27 cellular contexts compared by ENCODE assay signal in genomic region chr10:106857728-106858127, GRCh38.
"Had no signal": no experiment of that assay in that cellular context is flagged by ENCODE, and none has a peak within 500 bp of the region (broad histone marks: within the 10 kb centered on the region; RNA-seq: fewer than 3 reads in every experiment).

No MANE protein-coding gene starts in this region.

- H3K4me3 ChIP-seq: stomach, suprapubic skin, testis, thoracic aorta, thyroid gland, tibial artery, tibial nerve, transverse colon, upper lobe of left lung, upper lobe of right lung, uterus, vagina had no signal

- ATAC-seq: stimulated activated effector memory CD8-positive, alpha-beta T cell treated with anti-CD3 and anti-CD28 coated beads, Interleukin-12 subunit alpha, Interleukin-12 subunit beta, amount 100 ng/mL, for 72 hours; stimulated activated memory B cell treated with anti-CD40 and anti-IgM and Interleukin-4, amounts not matched to agents 10 μg/mL and 1 μg/mL and 100 μg/mL, for 72 hours; stimulated activated naive B cell treated with anti-CD40 and anti-IgM and Interleukin-4, amounts not matched to agents 10 μg/mL and 1 μg/mL and 100 μg/mL, for 72 hours; stimulated activated naive CD8-positive, alpha-beta T cell treated with anti-CD3 and anti-CD28 coated beads, Interleukin-15, amount 100 ng/mL, for 72 hours; stimulated activated naive CD8-positive, alpha-beta T cell treated with anti-CD3 and anti-CD28 coated beads, Interleukin-15, Interleukin-2, amounts not matched to agents 100 U/mL and 50 U/mL, for 24 hours; upper lobe of right lung had no signal

- H3K36me3 ChIP-seq: stomach, suprapubic skin, thoracic aorta, thyroid gland, tibial artery, tibial nerve, transverse colon, upper lobe of left lung, upper lobe of right lung, uterus, vagina had no signal

- H3K9me3 ChIP-seq: stomach, suprapubic skin, testis, thoracic aorta, thyroid gland, tibial artery, transverse colon, upper lobe of left lung, upper lobe of right lung, uterus, vagina had no signal

- H3K36me3 Mint-ChIP-seq: stimulated activated effector memory CD8-positive, alpha-beta T cell treated with anti-CD3 and anti-CD28 coated beads, Interleukin-12 subunit alpha, Interleukin-12 subunit beta, amount 100 ng/mL, for 72 hours; stimulated activated memory B cell treated with anti-CD40 and anti-IgM and Interleukin-4, amounts not matched to agents 10 μg/mL and 1 μg/mL and 100 μg/mL, for 72 hours; type B pancreatic cell had no signal

- H3K27ac Mint-ChIP-seq: stimulated activated effector memory CD8-positive, alpha-beta T cell treated with anti-CD3 and anti-CD28 coated beads, Interleukin-12 subunit alpha, Interleukin-12 subunit beta, amount 100 ng/mL, for 72 hours; stimulated activated memory B cell treated with anti-CD40 and anti-IgM and Interleukin-4, amounts not matched to agents 10 μg/mL and 1 μg/mL and 100 μg/mL, for 72 hours; stimulated activated naive B cell treated with anti-CD40 and anti-IgM and Interleukin-4, amounts not matched to agents 10 μg/mL and 1 μg/mL and 100 μg/mL, for 72 hours; stimulated activated naive CD8-positive, alpha-beta T cell treated with anti-CD3 and anti-CD28 coated beads, Interleukin-15, amount 100 ng/mL, for 72 hours; stimulated activated naive CD8-positive, alpha-beta T cell treated with anti-CD3 and anti-CD28 coated beads, Interleukin-15, Interleukin-2, amounts not matched to agents 100 ng/mL and 50 ng/mL, for 24 hours; type B pancreatic cell had no signal

- H3K27ac ChIP-seq: stomach, suprapubic skin, testis, thoracic aorta, thyroid gland, tibial artery, tibial nerve, transverse colon, upper lobe of left lung, upper lobe of right lung, uterus, vagina had no signal

- H3K4me1 ChIP-seq: stomach, suprapubic skin, testis, thyroid gland, tibial artery, transverse colon, upper lobe of left lung, upper lobe of right lung, uterus, vagina had no signal

- DNase-seq: stimulated activated CD4-positive, alpha-beta T cell treated with anti-CD3 and anti-CD28 coated beads, Interleukin-2, amount 100 ng/mL, for 48 hours; stimulated activated CD4-positive, alpha-beta T cell treated with anti-CD3 and anti-CD28 coated beads, Interleukin-4, amount 100 ng/mL, for 1 hour; stimulated activated CD4-positive, alpha-beta T cell treated with anti-CD3 and anti-CD28 coated beads, Interleukin-4, amount 100 ng/mL, for 24 hours; stimulated activated CD4-positive, alpha-beta T cell treated with anti-CD3 and anti-CD28 coated beads, Interleukin-4, amount 100 ng/mL, for 4 hours; stimulated activated CD8-positive, alpha-beta memory T cell treated with anti-CD3 and anti-CD28 coated beads, Interleukin-4, amount 100 ng/mL, for 48 hours; stimulated activated naive B cell treated with anti-CD40 and anti-IgM and Interleukin-4, amounts not matched to agents 10 μg/mL and 1 μg/mL and 100 μg/mL, for 72 hours; stimulated activated naive CD4-positive, alpha-beta T cell; stimulated activated naive CD4-positive, alpha-beta T cell treated with Interleukin-2 at 50 U/mL for 16 hours; stimulated activated naive CD8-positive, alpha-beta T cell treated with anti-CD3 and anti-CD28 coated beads, Interleukin-15, amount 100 ng/mL, for 72 hours; stimulated activated naive CD8-positive, alpha-beta T cell treated with anti-CD3 and anti-CD28 coated beads, Interleukin-15, Interleukin-2, amounts not matched to agents 100 U/mL and 50 U/mL, for 24 hours; stomach; testis; tibial artery; transverse colon; trophoblast cell; uterus had no signal

- H3K27me3 ChIP-seq: stomach, suprapubic skin, testis, thyroid gland, tibial artery, tibial nerve, transverse colon, upper lobe of left lung, upper lobe of right lung, uterus, vagina had no signal
